In the genomic region with DNA sequence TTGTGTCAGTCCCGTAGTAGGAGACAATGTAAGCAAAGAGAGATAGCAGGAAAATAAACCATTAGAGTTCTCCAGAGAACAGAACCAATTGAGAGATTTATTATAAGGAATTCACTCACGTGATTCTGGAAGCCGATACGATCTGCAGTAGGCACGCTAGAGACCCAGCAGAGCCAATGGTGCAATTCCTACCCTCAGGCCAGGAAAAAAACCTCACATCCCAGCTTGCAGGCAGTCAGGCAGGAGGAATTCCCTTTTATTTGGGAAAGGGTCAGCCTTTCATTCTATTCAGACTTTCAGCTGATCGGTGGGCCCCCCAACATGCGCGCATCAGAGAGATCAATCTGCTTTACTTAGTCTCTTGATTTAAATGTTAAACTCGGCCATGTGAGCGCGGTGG, we compare ENCODE assay signal across 30 cellular contexts. TPM values are rescaled to one million over a fixed set of nuclear protein-coding genes. Genes with fewer than 3 reads are reported as not detected.
A peak's percentile ranks its signal among the peaks of the same experiment; 100 is the strongest.
DNase-seq lines count a peak whose midpoint lies in the region; ATAC-seq lines count a peak whose summit lies in the region.
"Had no signal": no experiment of that assay in that cellular context is flagged by ENCODE, and none has a peak within 500 bp of the region (broad histone marks: within the 10 kb centered on the region; RNA-seq: fewer than 3 reads in every experiment).

No MANE protein-coding gene starts in this region.

- H2BK120ac ChIP-seq in trophoblast cell (ENCODE audit: insufficient read depth, low read length, poor library complexity): no peak overlapping the region

- no peak overlapping the region for H2AFZ ChIP-seq in trophoblast cell (ENCODE audit: insufficient read depth, low read length, poor library complexity)
- H2AFZ ChIP-seq: GM23248 had no signal

- H3K4ac ChIP-seq in trophoblast cell (ENCODE audit: low read depth, low read length): no peak overlapping the region

- no peak overlapping the region for H2BK5ac ChIP-seq in trophoblast cell (ENCODE audit: low read depth, low read length, poor library complexity)

- H3K36me3 ChIP-seq in trophoblast cell (ENCODE audit: control insufficient read depth in 1 of 2, insufficient read depth in 2 of 2, low read length in 2 of 2): no peaks in the 10 kb centered on the region
- H3K36me3 ChIP-seq: Peyer's patch, prostate gland had no signal

- H3K27ac ChIP-seq in trophoblast cell (ENCODE audit: low read depth, low read length): no peak overlapping the region
- H3K27ac ChIP-seq: GM23248, Peyer's patch, prostate gland, testis had no signal

- H3K9ac ChIP-seq in trophoblast cell (ENCODE audit: low read length): no peak overlapping the region
- H3K9ac ChIP-seq: GM23248 had no signal

- no peaks in the 10 kb centered on the region for H3K27me3 ChIP-seq in trophoblast cell (ENCODE audit: insufficient read depth, low read length)
- H3K27me3 ChIP-seq: Peyer's patch, testis had no signal

- no peak overlapping the region for H4K12ac ChIP-seq in trophoblast cell (ENCODE audit: low read depth, low read length)

- H4K8ac ChIP-seq in trophoblast cell (ENCODE audit: low read depth, low read length): no peak overlapping the region

- H3K9me3 ChIP-seq in trophoblast cell (ENCODE audit: insufficient read depth, low read depth, low read length): peaks cover 1% of the 10 kb centered on the region
- H3K9me3 ChIP-seq: Peyer's patch, prostate gland, testis had no signal

- no peak overlapping the region for H2AK5ac ChIP-seq in trophoblast cell (ENCODE audit: low read length)

- no peak overlapping the region for H3K4me3 ChIP-seq in trophoblast cell (ENCODE audit: low read depth, low read length)
- H3K4me3 ChIP-seq: GM23248, K562, Peyer's patch, prostate gland, testis had no signal

- no peak overlapping the region for H3K18ac ChIP-seq in trophoblast cell (ENCODE audit: low read length)

- ATAC-seq in HG02885 (IDR thresholded peaks at IDR 0.05; ENCODE audit: poor library complexity, unreplicated experiment): no peak
- ATAC-seq: activated naive CD8-positive, alpha-beta T cell treated with anti-CD3 and anti-CD28 coated beads, Interleukin-2, amount 50 U/mL, for 24 hours; K562; naive thymus-derived CD8-positive, alpha-beta T cell; sciatic nerve had no signal

- peaks cover 3% of the 10 kb centered on the region for H3K79me1 ChIP-seq in trophoblast cell (ENCODE audit: low read length)

- H3K14ac ChIP-seq in trophoblast cell (ENCODE audit: low read length): no peak overlapping the region

- no peak overlapping the region for H4K91ac ChIP-seq in trophoblast cell (ENCODE audit: low read depth, low read length)

- DNase-seq in EL: peak; percentile 23
- peak; percentile 46 for DNase-seq in RPMI7951 (ENCODE audit: low read depth)
- DNase-seq in foreskin melanocyte: peak; percentile 68
- DNase-seq in trophoblast cell: peak; percentile 89 to 98
- no peak for DNase-seq in NCI-H345 (lab: John Stamatoyannopoulos, UW)
- no peak for DNase-seq in NAMALWA (ENCODE audit: low spot score)
- DNase-seq: activated CD4-positive, alpha-beta T cell treated with anti-CD3 and anti-CD28 coated beads, Interleukin-2, amount 50 U/mL, for 48 hours; activated CD4-positive, CD25-positive, alpha-beta regulatory T cell treated with anti-CD3 and anti-CD28 coated beads, Interleukin-2, amount 50 U/mL, for 72 hours; activated naive CD4-positive, alpha-beta T cell; activated naive CD8-positive, alpha-beta T cell treated with anti-CD3 and anti-CD28 coated beads, Interleukin-2, amount 50 U/mL, for 24 hours; activated T-cell treated with anti-CD3 and anti-CD28 coated beads, Interleukin-2, amount 50 U/mL, for 48 hours; caudate nucleus; cortex of kidney; DMS53; erythroblast; GDM1; GM23248; naive thymus-derived CD8-positive, alpha-beta T cell; NCI-H1105 treated with DMSO at 0.1 percent for 48 hours; NCI-H2029; NCI-H69; nucleus accumbens; Peyer's patch; SIG-M5; stimulated activated CD8-positive, alpha-beta memory T cell treated with anti-CD3 and anti-CD28 coated beads, Interleukin-4, amount 100 ng/mL, for 48 hours; testis had no signal

- H3K4me1 ChIP-seq in trophoblast cell (ENCODE audit: control insufficient read depth in 1 of 2, insufficient read depth in 2 of 2, low read length in 2 of 2): peaks cover 10% of the 10 kb centered on the region in 2 experiments
- H3K4me1 ChIP-seq: Peyer's patch, prostate gland, testis had no signal

- H3K23ac ChIP-seq in trophoblast cell (ENCODE audit: low read length): no peak overlapping the region

- H3K79me2 ChIP-seq in trophoblast cell (ENCODE audit: control insufficient read depth, insufficient read depth, low read length, poor library complexity): no peaks in the 10 kb centered on the region

- peak overlapping the region; percentile 11 for H3K4me2 ChIP-seq in trophoblast cell (ENCODE audit: low read length)

- no CpG with 5 or more reads among the region's 11 CpGs for WGBS in trophoblast cell (ENCODE audit: extremely low coverage, insufficient coverage, insufficient read length)

- peak overlapping the region; percentile 71 for H2BK12ac ChIP-seq in trophoblast cell (ENCODE audit: low read length)

RNA-seq across cellular contexts. Expression of gene PLEKHA7, which starts 7.3 kb away (rescaled TPM):
- total RNA-seq in RPMI7951 (2014; rRNA removed; shearing (Covaris generic)): 0.20 TPM in 1 of 2 replicates, not detected in the other
- 33.1 and 34.0 TPM in 2 replicates for polyA plus RNA-seq in trophoblast cell (2013)
- polyA plus RNA-seq: GM23248; naive thymus-derived CD8-positive, alpha-beta T cell had no signal

RNA-seq across cellular contexts. Expression of gene RPS13, which starts 55.9 kb away (rescaled TPM):
- total RNA-seq in RPMI7951 (2014; rRNA removed; shearing (Covaris generic)): 2,164 and 2,217 TPM in 2 replicates
- polyA plus RNA-seq in trophoblast cell (2013): 1,830 and 1,845 TPM in 2 replicates

Comparison
In these comparisons a context has a peak if more than half of its experiments do, and no peak if none do; other contexts are left out.
1. DNase-seq: peak in EL (single experiment), RPMI7951 (single experiment), foreskin melanocyte (single experiment) and trophoblast cell (2 of 2); none in NCI-H345 (single experiment) and NAMALWA (single experiment).